Comparison of ENCODE assay signal across 8 cellular contexts in genomic region chr9:89549031-89549644, GRCh38. TPM values are rescaled to one million over a fixed set of nuclear protein-coding genes. Genes with fewer than 3 reads are reported as not detected.
DNase-seq lines count a peak whose midpoint lies in the region; ATAC-seq and TF ChIP-seq lines count a peak whose summit lies in the region.

No MANE protein-coding gene starts in this region.

- no peaks in the 10 kb centered on the region for H3K36me3 ChIP-seq in A673 (ENCODE audit: insufficient read depth, low read length, poor library complexity, severe bottlenecking)

- H3K4me3 Mint-ChIP-seq in central memory CD8-positive, alpha-beta T cell = no peak overlapping the region

- no peak overlapping the region for H3K27ac ChIP-seq in A673 (ENCODE audit: low read depth, low read length, poor library complexity, severe bottlenecking)

- ATAC-seq in GM18520 (IDR thresholded peaks at IDR 0.05; ENCODE audit: unreplicated experiment) (peak; percentile 48), HG03066 (IDR thresholded peaks at IDR 0.05; ENCODE audit: low read depth, unreplicated experiment) (peak; percentile 69), left lobe of liver (peak; percentile 100)
- peak; percentile 93 for ATAC-seq in central memory CD8-positive, alpha-beta T cell (replicated peaks; ENCODE audit: extremely low read depth, poor library complexity, severe bottlenecking)

- CTCF ChIA-PET in A673 (lab: Charles Lee) = interaction anchor here (0.5 to 1.1 kb wide), 5 partner anchors 61 to 231 kb away, joined by 3 to 6 read pairs (median 4); partner anchors contain the start of gene SECISBP2

- DNase-seq in A673 (ENCODE audit: low spot score) (peak; percentile 77), NCI-H2196 (lab: John Stamatoyannopoulos, UW; ENCODE audit: unreplicated experiment) (peak; percentile 77), left lobe of liver (ENCODE audit: low spot score) (peak; percentile 77)
- DNase-seq in activated CD4-positive, alpha-beta T cell treated with anti-CD3 and anti-CD28 coated beads for 1 hour = peak; percentile 76
- DNase-seq in central memory CD8-positive, alpha-beta T cell (ENCODE audit: low spot score in 2 of 2) = peak; percentile 76 to 84
- peak; percentile 75 to 86 (median 78) for DNase-seq in stimulated activated CD4-positive, alpha-beta T cell treated with anti-CD3 and anti-CD28 coated beads, TNF-alpha, amount 100 ng/mL, for 4 hours (ENCODE audit: low read depth in 3 of 3)

- POLR2A ChIA-PET in A673 (lab: Charles Lee; ENCODE audit: low non-redundant PET) = no interaction called here

- H3K4me3 ChIP-seq in A673 (ENCODE audit: low read depth, low read length, poor library complexity, severe bottlenecking) = no peak overlapping the region

- peaks cover 18% of the 10 kb centered on the region for H3K4me1 Mint-ChIP-seq in central memory CD8-positive, alpha-beta T cell

- H3K27ac Mint-ChIP-seq in central memory CD8-positive, alpha-beta T cell (ENCODE audit: low read depth) = peak overlapping the region; percentile 30

- peak; percentile 95 for TF ChIP-seq CTCF in A673 (conservative IDR thresholded peaks at IDR 0.05; ENCODE audit: low read depth, low read length)

- H3K9me3 ChIP-seq in A673 (ENCODE audit: low read depth, low read length, poor library complexity, severe bottlenecking) = peaks cover 9% of the 10 kb centered on the region

- no peaks in the 10 kb centered on the region for H3K4me1 ChIP-seq in A673 (ENCODE audit: insufficient read depth, low read length, poor library complexity, severe bottlenecking)

- no TSS peak for BruUV-seq in A673 (replicated peaks; lab: Mats Ljungman, UMichigan)

- H3K9me3 Mint-ChIP-seq in central memory CD8-positive, alpha-beta T cell = peaks cover 6% of the 10 kb centered on the region

- no peaks in the 10 kb centered on the region for H3K27me3 ChIP-seq in A673 (replicated peaks; ENCODE audit: insufficient read depth, low read depth, low read length, poor library complexity)

- no peaks in the 10 kb centered on the region for H3K27me3 Mint-ChIP-seq in central memory CD8-positive, alpha-beta T cell

- intact Hi-C loops in A673 (cut with micrococcal nuclease; ENCODE audit: unreplicated experiment) = loop anchor here (1.0 to 10.0 kb wide), 3 partner anchors 104 to 231 kb away; partner anchors contain the start of gene SECISBP2

- H3K36me3 Mint-ChIP-seq in central memory CD8-positive, alpha-beta T cell (ENCODE audit: insufficient read depth) = no peaks in the 10 kb centered on the region

RNA-seq across cellular contexts. Expression of gene SEMA4D, which starts 51.2 kb away (rescaled TPM):
- total RNA-seq in A673 (2021) (14.2 and 16.7 TPM in 2 replicates), left lobe of liver (3.9 TPM)

RNA-seq across cellular contexts. Expression of gene GADD45G, which starts 55.7 kb away (rescaled TPM):
- total RNA-seq in A673 (2021) (0.39 and 0.98 TPM in 2 replicates), left lobe of liver (17.5 TPM)

Comparison
In these comparisons a context has a peak if more than half of its experiments do, and no peak if none do; other contexts are left out.
1. ATAC-seq: peak in every context shown above with its lines; median percentile 100 in left lobe of liver; 93 in central memory CD8-positive, alpha-beta T cell; 69 in HG03066; 48 in GM18520.